Comparison of ENCODE assay signal across 20 cellular contexts in the genomic region with DNA sequence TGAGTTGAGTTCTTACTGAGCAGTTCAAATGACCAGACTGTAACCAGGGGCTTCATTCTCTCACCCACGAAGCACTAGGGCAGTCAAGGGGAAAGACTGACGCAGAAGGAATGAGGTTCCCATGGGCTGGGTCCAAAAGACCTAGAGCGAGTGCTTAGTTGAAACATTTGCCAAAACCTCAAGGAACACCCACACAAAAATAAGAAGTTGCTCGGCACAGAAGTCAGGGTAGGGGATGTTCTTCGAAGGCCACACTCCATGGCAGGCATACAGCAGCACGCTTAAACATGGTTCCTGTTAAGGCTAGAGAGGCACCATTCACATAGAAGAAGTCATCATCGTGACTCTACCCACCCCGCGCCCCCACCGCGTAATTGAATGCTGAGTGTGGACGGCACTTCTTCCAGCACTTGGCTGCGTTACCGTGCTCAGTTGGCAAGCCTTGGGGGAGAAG. TPM values are rescaled to one million over a fixed set of nuclear protein-coding genes. Genes with fewer than 3 reads are reported as not detected.
DNase-seq lines count a peak whose midpoint lies in the region; ATAC-seq and TF ChIP-seq lines count a peak whose summit lies in the region.
"Had no signal": no experiment of that assay in that cellular context is flagged by ENCODE, and none has a peak within 500 bp of the region (broad histone marks: within the 10 kb centered on the region; RNA-seq: fewer than 3 reads in every experiment).

No MANE protein-coding gene starts in this region.

- peak overlapping the region; percentile 27 for H3K14ac ChIP-seq in neuronal stem cell (ENCODE audit: low read length)

- ATAC-seq in upper lobe of left lung (ENCODE audit: low FRiP score in 2 of 2) (no peak), HG03460 (IDR thresholded peaks at IDR 0.05; ENCODE audit: unreplicated experiment) (no peak), HG02970 (IDR thresholded peaks at IDR 0.05; ENCODE audit: low FRiP score, unreplicated experiment) (no peak)
- ATAC-seq: foreskin keratinocyte had no signal

- no peak overlapping the region for H3K9ac ChIP-seq in neuronal stem cell (ENCODE audit: low read depth, low read length, poor library complexity)
- H3K9ac ChIP-seq: KMS-11 had no signal

- DNase-seq in esophagus squamous epithelium (lab: John Stamatoyannopoulos, UW) (no peak), left ventricle myocardium inferior (no peak), neuronal stem cell (ENCODE audit: low spot score) (no peak), upper lobe of left lung (no peak), NCI-H526 treated with DMSO at 0.1 percent for 48 hours (lab: John Stamatoyannopoulos, UW) (no peak)
- DNase-seq: activated CD4-positive, alpha-beta T cell treated with anti-CD3 and anti-CD28 coated beads, Interleukin-2, amount 10 ng/mL, durations not matched to agents 7 days and 5 days; activated effector memory CD4-positive, alpha-beta T cell treated with Interleukin-2 at 50 U/mL for 16 hours; DMS79 treated with DMSO at 0.1 percent for 48 hours; foreskin keratinocyte; kidney glomerular epithelial cell; NCI-H187; NCI-H345; PC-9 had no signal

- no peaks in the 10 kb centered on the region for H3K79me1 ChIP-seq in neuronal stem cell (ENCODE audit: low read depth, low read length)

- H2AFZ ChIP-seq in neuronal stem cell (ENCODE audit: low read length): no peak overlapping the region
- H2AFZ ChIP-seq: PC-9 had no signal

- H2BK5ac ChIP-seq in neuronal stem cell (ENCODE audit: low read length): no peak overlapping the region

- no peak overlapping the region for H4K91ac ChIP-seq in neuronal stem cell (ENCODE audit: low read depth, low read length, poor library complexity)

- no peak for TF ChIP-seq CTCF in esophagus squamous epithelium (IDR thresholded peaks at IDR 0.05)
- no peak for TF ChIP-seq CTCF in left ventricle myocardium inferior (IDR thresholded peaks at IDR 0.05; ENCODE audit: borderline replicate concordance)
- no peak for TF ChIP-seq CTCF in upper lobe of left lung (IDR thresholded peaks at IDR 0.05)

- H4K8ac ChIP-seq in neuronal stem cell (ENCODE audit: low read depth, low read length): no peak overlapping the region

- no peak overlapping the region for H3K4ac ChIP-seq in neuronal stem cell (ENCODE audit: low read length)

- H3K4me2 ChIP-seq in neuronal stem cell (ENCODE audit: insufficient read depth, low read length, poor library complexity, severe bottlenecking): no peak overlapping the region
- H3K4me2 ChIP-seq: KMS-11, PC-9 had no signal

- peak overlapping the region in 3 of 4 donors; percentile 80 to 92 (median 80) for H3K27ac ChIP-seq in esophagus squamous epithelium
- peak overlapping the region; percentile 86 for H3K27ac ChIP-seq in left ventricle myocardium inferior (replicated peaks)
- no peak overlapping the region for H3K27ac ChIP-seq in neuronal stem cell (replicated peaks; ENCODE audit: low read length)
- H3K27ac ChIP-seq in upper lobe of left lung: peak overlapping the region; percentile 34 to 81 (median 66)
- H3K27ac ChIP-seq: foreskin keratinocyte, KMS-11, neutrophil, PC-9, SJSA1 had no signal

- H3K4me1 ChIP-seq in esophagus squamous epithelium (peaks cover 0 to 59% (median 34%) of the 10 kb centered on the region in 3 donors), left ventricle myocardium inferior (peaks cover 95% of the 10 kb centered on the region), neuronal stem cell (ENCODE audit: control insufficient read depth in 2 of 2, insufficient read depth in 1 of 2, low read depth in 1 of 2, low read length in 2 of 2) (no peaks in the 10 kb centered on the region), upper lobe of left lung (peaks cover 19 to 49% (median 37%) of the 10 kb centered on the region in 4 donors)
- H3K4me1 ChIP-seq: foreskin keratinocyte, SJSA1 had no signal

- intact Hi-C loops in esophagus squamous epithelium (cut with DNase I) (no loop called here), left ventricle myocardium inferior (cut with micrococcal nuclease) (no loop called here)

- no peak overlapping the region for H3K23ac ChIP-seq in neuronal stem cell (ENCODE audit: low read depth, low read length, poor library complexity)

- H2BK12ac ChIP-seq in neuronal stem cell (ENCODE audit: low read length): peak overlapping the region; percentile 59

- no peak for TF ChIP-seq EP300 in upper lobe of left lung (IDR thresholded peaks at IDR 0.05)

- no peaks in the 10 kb centered on the region for H3K9me3 ChIP-seq in esophagus squamous epithelium
- no peaks in the 10 kb centered on the region for H3K9me3 ChIP-seq in left ventricle myocardium inferior (replicated peaks)
- no peaks in the 10 kb centered on the region for H3K9me3 ChIP-seq in neuronal stem cell (replicated peaks in 1 of 2; ENCODE audit: control insufficient read depth in 2 of 2, insufficient read depth in 1 of 2, low read depth in 1 of 2, low read length in 2 of 2)
- H3K9me3 ChIP-seq in upper lobe of left lung: no peaks in the 10 kb centered on the region
- H3K9me3 ChIP-seq: breast epithelium, neutrophil, SJSA1 had no signal

- H2BK120ac ChIP-seq in neuronal stem cell (ENCODE audit: low read depth, low read length): no peak overlapping the region

- H3K36me3 ChIP-seq in esophagus squamous epithelium: peaks cover 0 to 53% (median 6%) of the 10 kb centered on the region in 3 donors
- peaks cover 71% of the 10 kb centered on the region for H3K36me3 ChIP-seq in left ventricle myocardium inferior
- H3K36me3 ChIP-seq in neuronal stem cell (replicated peaks in 1 of 2; ENCODE audit: control insufficient read depth in 2 of 2, insufficient read depth in 2 of 2, low read length in 2 of 2): peaks cover 0 to 2% of the 10 kb centered on the region in 2 donors
- H3K36me3 ChIP-seq in upper lobe of left lung: peaks cover 17 to 96% (median 38%) of the 10 kb centered on the region in 4 donors
- H3K36me3 ChIP-seq: breast epithelium, neutrophil had no signal

- H2AK5ac ChIP-seq in neuronal stem cell (ENCODE audit: low read depth, low read length): no peak overlapping the region

- no peak for TF ChIP-seq POLR2A in esophagus squamous epithelium (IDR thresholded peaks at IDR 0.05)
- TF ChIP-seq POLR2A in upper lobe of left lung (IDR thresholded peaks at IDR 0.05): no peak

- H3K27me3 ChIP-seq in esophagus squamous epithelium (peaks cover 0 to 4% (median 0%) of the 10 kb centered on the region in 4 donors), left ventricle myocardium inferior (ENCODE audit: low read depth) (no peaks in the 10 kb centered on the region), neuronal stem cell (ENCODE audit: control insufficient read depth in 3 of 3, insufficient read depth in 3 of 3, low read depth in 1 of 3, low read length in 3 of 3) (no peaks in the 10 kb centered on the region), upper lobe of left lung (no peaks in the 10 kb centered on the region)
- H3K27me3 ChIP-seq: foreskin keratinocyte, neutrophil, SJSA1 had no signal

- 63 to 79% methylated on average over 11 to 13 of the region's 14 CpGs for WGBS in esophagus squamous epithelium, 2 donors
- WGBS in neuronal stem cell (ENCODE audit: extremely low coverage in 2 of 2, insufficient read length in 2 of 2, insufficient replicate concordance in 1 of 2), 2 donors: no CpG with 5 or more reads among the region's 14 CpGs
- 83 to 86% methylated on average over 14 of the region's 14 CpGs for WGBS in upper lobe of left lung, 2 donors

- no peak overlapping the region for H2BK15ac ChIP-seq in neuronal stem cell (ENCODE audit: low read length)

- H3K4me3 ChIP-seq in esophagus squamous epithelium (no peak overlapping the region), left ventricle myocardium inferior (no peak overlapping the region), neuronal stem cell (ENCODE audit: low read length in 2 of 2) (no peak overlapping the region), upper lobe of left lung (no peak overlapping the region)
- H3K4me3 ChIP-seq: breast epithelium, PC-9, SJSA1 had no signal

- no peak overlapping the region for H3K18ac ChIP-seq in neuronal stem cell (ENCODE audit: low read length)

RNA-seq across cellular contexts. Expression of a gene that starts 52.9 kb away (rescaled TPM):
- 100 to 1,000 TPM in 1 of 4 donors, 10 to 100 TPM in 3; 15.3 to 306 (median 54.2) TPM for total RNA-seq in esophagus squamous epithelium
- total RNA-seq in left ventricle myocardium inferior: 250 TPM
- polyA plus RNA-seq in neuronal stem cell (2013, experiment 1 of 2): 15.2 TPM
- polyA plus RNA-seq in neuronal stem cell (2013, experiment 2 of 2): 16.2 TPM
- total RNA-seq in upper lobe of left lung: 100 to 1,000 TPM; 196 to 659 (median 531) TPM
- total RNA-seq: activated CD4-positive, alpha-beta T cell treated with anti-CD3 and anti-CD28 coated beads, Interleukin-2, amount 10 ng/mL, durations not matched to agents 7 days and 5 days; T-helper 1 cell treated with Interleukin-12 subunit alpha and Interleukin-12 subunit beta and Interleukin-4 antibody, amounts not matched to agents 30 ng/mL and 1 ng/mL, for 36 hours had no signal
